Comparison of ENCODE assay signal across 15 cellular contexts in the genomic region with DNA sequence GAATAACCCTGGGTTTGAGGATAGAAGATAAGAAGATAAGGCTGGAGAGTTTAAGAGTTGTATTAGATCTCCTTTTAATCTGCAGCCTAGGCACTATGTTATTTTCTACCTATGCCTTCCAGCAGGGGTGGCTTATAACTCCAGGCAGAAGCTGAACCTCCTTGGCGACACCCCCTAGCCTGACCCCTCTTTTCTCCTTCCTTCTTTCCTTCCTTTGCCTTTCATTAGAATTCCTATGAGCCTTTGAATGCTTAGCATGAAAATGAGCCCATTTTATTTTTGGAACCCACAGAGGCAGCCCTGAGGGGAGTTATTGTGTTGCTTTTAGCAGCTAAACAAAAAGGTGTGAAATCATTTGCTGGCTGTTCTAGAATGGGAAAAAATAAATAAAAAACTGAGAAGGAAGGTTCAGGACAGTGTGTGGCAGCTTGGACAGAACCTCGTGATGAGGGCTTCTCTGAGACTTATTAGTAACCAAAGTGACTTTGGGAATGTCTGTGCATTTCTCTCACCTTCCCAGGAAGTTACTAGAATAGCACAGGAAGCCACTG.
DNase-seq lines count a peak whose midpoint lies in the region; ATAC-seq and TF ChIP-seq lines count a peak whose summit lies in the region.
"Had no signal": no experiment of that assay in that cellular context is flagged by ENCODE, and none has a peak within 500 bp of the region (broad histone marks: within the 10 kb centered on the region; RNA-seq: fewer than 3 reads in every experiment).

No MANE protein-coding gene starts in this region.

- no peak overlapping the region for H3K4me3 Mint-ChIP-seq in brain
- H3K4me3 Mint-ChIP-seq: CD8-positive, alpha-beta T cell had no signal

- H3K27ac Mint-ChIP-seq in brain, result peak overlapping the region in 4 of 5 experiments; percentile 17 to 82 (median 34)
- H3K27ac Mint-ChIP-seq: CD8-positive, alpha-beta T cell had no signal

- ATAC-seq in GM19467 (IDR thresholded peaks at IDR 0.05; ENCODE audit: unreplicated experiment), result no peak
- ATAC-seq in HG03108 (IDR thresholded peaks at IDR 0.05; ENCODE audit: unreplicated experiment), result no peak
- ATAC-seq: CD8-positive, alpha-beta T cell; PC-3 had no signal

- no peaks in the 10 kb centered on the region for H3K36me3 Mint-ChIP-seq in brain
- H3K36me3 Mint-ChIP-seq: CD8-positive, alpha-beta T cell had no signal

- H3K9me3 Mint-ChIP-seq in brain, result no peaks in the 10 kb centered on the region
- H3K9me3 Mint-ChIP-seq: CD8-positive, alpha-beta T cell had no signal

- DNase-seq in NCI-H82 (lab: John Stamatoyannopoulos, UW), result peak; percentile 12
- DNase-seq in NCI-H82 treated with DMSO at 0.1 percent for 48 hours (lab: John Stamatoyannopoulos, UW; ENCODE audit: unreplicated experiment), result no peak
- DNase-seq in globus pallidus (ENCODE audit: low spot score), result peak; percentile 57
- peak; percentile 43 for DNase-seq in pons (ENCODE audit: low spot score)
- DNase-seq in EL, result no peak
- DNase-seq: CD8-positive, alpha-beta T cell; DMS79 treated with DMSO at 0.1 percent for 48 hours; GM23248; NCI-H1105 treated with DMSO at 0.1 percent for 48 hours; NCI-H1694 treated with DMSO at 0.1 percent for 48 hours; PC-3; SJCRH30 had no signal

- H3K4me1 Mint-ChIP-seq in brain, result peaks cover 57% of the 10 kb centered on the region

- no peak for TF ChIP-seq CTCF in brain (conservative IDR thresholded peaks at IDR 0.05)

- H3K27me3 Mint-ChIP-seq in brain, result peaks cover 10% of the 10 kb centered on the region

Comparison
In these comparisons a context has a peak if more than half of its experiments do, and no peak if none do; other contexts are left out.
1. DNase-seq: peak in NCI-H82 (single experiment), globus pallidus (single experiment) and pons (single experiment); none in NCI-H82 treated with DMSO at 0.1 percent for 48 hours (single experiment) and EL (single experiment).